15 cellular contexts compared by ENCODE assay signal in genomic region chr9:6667080-6667479, GRCh38. TPM values are rescaled to one million over a fixed set of nuclear protein-coding genes. Genes with fewer than 3 reads are reported as not detected.
"Had no signal": no experiment of that assay in that cellular context is flagged by ENCODE, and none has a peak within 500 bp of the region (broad histone marks: within the 10 kb centered on the region; RNA-seq: fewer than 3 reads in every experiment).

No MANE protein-coding gene starts in this region.

- H3K4me2 ChIP-seq: hepatocyte had no signal

- DNase-seq: colonic mucosa; cortex of kidney; effector CD8-positive, alpha-beta T cell; effector memory CD8-positive, alpha-beta T cell; heart left ventricle; islet precursor cell; kidney; left colon; left ventricle myocardium inferior; lower lobe of right lung had no signal

- ATAC-seq: effector memory CD8-positive, alpha-beta T cell; gastroesophageal sphincter; heart left ventricle; left colon; lower lobe of right lung; naive thymus-derived CD4-positive, alpha-beta T cell had no signal

- H3K4me3 ChIP-seq: colonic mucosa, esophagus muscularis mucosa, gastroesophageal sphincter, heart left ventricle, hepatocyte, left ventricle myocardium inferior, lower lobe of right lung had no signal

- H3K9me3 ChIP-seq: colonic mucosa, esophagus muscularis mucosa, gastroesophageal sphincter, heart left ventricle, left ventricle myocardium inferior, lower lobe of right lung had no signal

- H3K27me3 ChIP-seq: colonic mucosa, esophagus muscularis mucosa, foreskin keratinocyte, gastroesophageal sphincter, heart left ventricle, hepatocyte had no signal

- H2AFZ ChIP-seq: hepatocyte had no signal

- H3K4me1 ChIP-seq: colonic mucosa, esophagus muscularis mucosa, foreskin keratinocyte, gastroesophageal sphincter, heart left ventricle, left ventricle myocardium inferior, lower lobe of right lung had no signal

- FAIRE-seq: kidney had no signal

- H3K27ac ChIP-seq: colonic mucosa, esophagus muscularis mucosa, foreskin keratinocyte, gastroesophageal sphincter, heart left ventricle, hepatocyte, left ventricle myocardium inferior, lower lobe of right lung had no signal

- H3K36me3 ChIP-seq: colonic mucosa, esophagus muscularis mucosa, gastroesophageal sphincter, heart left ventricle, left ventricle myocardium inferior, lower lobe of right lung had no signal

- H3K79me2 ChIP-seq: hepatocyte had no signal

RNA-seq across cellular contexts. Expression of gene GLDC, which starts 21.6 kb away (rescaled TPM):
- total RNA-seq: left ventricle myocardium inferior had no signal
- polyA plus RNA-seq: naive thymus-derived CD4-positive, alpha-beta T cell had no signal
